ENCODE assay signal across 9 cellular contexts in the genomic region with DNA sequence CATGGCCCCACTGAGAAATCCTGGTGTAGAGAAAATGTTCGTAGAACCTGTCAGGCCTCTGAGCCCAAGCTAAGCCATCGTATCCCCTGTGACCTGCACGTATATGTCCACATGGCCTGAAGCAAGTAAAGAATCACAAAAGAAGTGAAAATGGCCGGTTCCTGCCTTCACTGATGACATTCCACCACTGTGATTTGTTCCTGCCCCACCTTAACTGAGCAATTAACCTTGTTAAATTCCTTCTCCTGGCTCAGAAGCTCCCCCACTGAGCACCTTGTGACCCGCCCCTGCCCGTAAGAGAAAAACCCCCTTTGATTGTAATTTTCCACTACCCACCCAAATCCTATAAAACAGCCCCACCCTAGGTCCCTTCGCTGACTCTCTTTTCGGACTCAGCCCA. TPM values are rescaled to one million over a fixed set of nuclear protein-coding genes. Genes with fewer than 3 reads are reported as not detected.
A peak's percentile ranks its signal among the peaks of the same experiment; 100 is the strongest.
DNase-seq lines count a peak whose midpoint lies in the region; ATAC-seq and TF ChIP-seq lines count a peak whose summit lies in the region.
"Not testable (repeated sequence)": the region's sequence is repeated elsewhere in the genome, so short reads cannot be mapped to it uniquely, and the experiment has no call there.
"Had no signal": no experiment of that assay in that cellular context is flagged by ENCODE, and none has a peak within 500 bp of the region (broad histone marks: within the 10 kb centered on the region; RNA-seq: fewer than 3 reads in every experiment).

No MANE protein-coding gene starts in this region.

- H3K9me3 Mint-ChIP-seq in Calu3 (ENCODE audit: low read depth, unreplicated experiment); nephron: not testable (repeated sequence)

- H3K79me2 ChIP-seq in PC-3 (ENCODE audit: low read length) (peaks cover 96% of the 10 kb centered on the region), mammary epithelial cell (ENCODE audit: insufficient read depth, low read length) (peaks cover 97% of the 10 kb centered on the region)

- H4K20me1 ChIP-seq in PC-3 (ENCODE audit: low read length); mammary epithelial cell (ENCODE audit: insufficient read depth, low read length): not testable (repeated sequence)

- H3K27me3 Mint-ChIP-seq in Calu3 (ENCODE audit: unreplicated experiment); nephron (ENCODE audit: low read depth): not testable (repeated sequence)

- peak; percentile 33 for DNase-seq in Calu3
- DNase-seq in PC-3: peak; percentile 56
- not testable (repeated sequence) for DNase-seq in mammary epithelial cell
- peak in 1 of 2 donors; percentile 31 for DNase-seq in foreskin keratinocyte
- DNase-seq in renal cortical epithelial cell (ENCODE audit: low read depth): peak; percentile 64

- BruUV-seq in Calu3 (replicated peaks; lab: Mats Ljungman, UMichigan); PC-3 (replicated peaks; lab: Mats Ljungman, UMichigan); mammary epithelial cell (replicated peaks; lab: Mats Ljungman, UMichigan): not testable (repeated sequence)

- H3K9me3 ChIP-seq in HEK293 (ENCODE audit: control insufficient read depth, insufficient read depth, low read depth, low read length); PC-3 (ENCODE audit: low read length); mammary epithelial cell (replicated peaks; ENCODE audit: insufficient read depth, low read length); iPS-20b (ENCODE audit: insufficient read depth, low read depth, low read length): not testable (repeated sequence)

- H3K36me3 Mint-ChIP-seq in Calu3 (ENCODE audit: insufficient read depth, unreplicated experiment): peaks cover 34% of the 10 kb centered on the region
- H3K36me3 Mint-ChIP-seq in nephron (ENCODE audit: low read depth): peaks cover 23% of the 10 kb centered on the region

- H3K36me3 ChIP-seq in HEK293 (ENCODE audit: control insufficient read depth in 2 of 2, insufficient read depth in 1 of 2, low read length in 2 of 2); mammary epithelial cell (ENCODE audit: insufficient read depth, low read length); iPS-20b (ENCODE audit: insufficient read depth, low read depth, low read length): not testable (repeated sequence)
- H3K36me3 ChIP-seq in PC-3 (ENCODE audit: low read depth, low read length): peaks cover 13% of the 10 kb centered on the region

- H3K4me1 Mint-ChIP-seq in Calu3 (ENCODE audit: low read depth, unreplicated experiment) (peaks cover 76% of the 10 kb centered on the region), nephron (peaks cover 34% of the 10 kb centered on the region)

- H3K9me2 ChIP-seq in PC-3 (replicated peaks; ENCODE audit: low read length): not testable (repeated sequence)

- H3K4me2 ChIP-seq in PC-3 (ENCODE audit: low read length): peak overlapping the region; percentile 29
- not testable (repeated sequence) for H3K4me2 ChIP-seq in mammary epithelial cell (ENCODE audit: insufficient read depth, low read depth, low read length)

- CTCF ChIA-PET in Calu3 (lab: Charles Lee): interaction anchor here (0.7 to 3.6 kb wide), 6 partner anchors 11 to 37 kb away, joined by 3 to 23 read pairs (median 4); no protein-coding TSS in a partner anchor
- CTCF ChIA-PET in HEK293 (lab: Yijun Ruan, JAX): interaction anchor here (0.6 to 1.8 kb wide), 3 partner anchors 17 to 27 kb away, joined by 4 to 6 read pairs (median 5); no protein-coding TSS in a partner anchor
- CTCF ChIA-PET in PC-3 (lab: Charles Lee); mammary epithelial cell (lab: Charles Lee; ENCODE audit: low non-redundant PET): not testable (repeated sequence)

- dilution Hi-C loops in mammary epithelial cell (cut with HindIII; ENCODE audit: low sequenced_read_pairs): not testable (repeated sequence)

- peak overlapping the region; percentile 27; the same call in 1 of the 2 replicates for H3K9ac ChIP-seq in PC-3 (ENCODE audit: low read length)
- H3K9ac ChIP-seq in mammary epithelial cell (ENCODE audit: insufficient read depth, low read length): not testable (repeated sequence)
- H3K9ac ChIP-seq in iPS-20b (ENCODE audit: low read depth, low read length): peak overlapping the region; percentile 81

- H3F3A ChIP-seq in PC-3 (ENCODE audit: low read length, unreplicated experiment): not testable (repeated sequence)

- not testable (repeated sequence) for ATAC-seq in PC-3, foreskin keratinocyte

- H3K27ac ChIP-seq in HEK293 (ENCODE audit: extremely low read depth, low read depth, low read length): not testable (repeated sequence)
- H3K27ac ChIP-seq in PC-3 (ENCODE audit: low read length) (peak overlapping the region; percentile 61), mammary epithelial cell (ENCODE audit: insufficient read depth, low read depth, low read length) (peak overlapping the region; percentile 20), foreskin keratinocyte (peak overlapping the region; percentile 27), iPS-20b (ENCODE audit: low read length) (peak overlapping the region; percentile 86)

- intact Hi-C loops in Calu3 (cut with micrococcal nuclease; ENCODE audit: unreplicated experiment): loop anchor here (1.0 kb wide), 1 partner anchor 10 kb away; no protein-coding TSS in a partner anchor
- intact Hi-C loops in PC-3 (cut with micrococcal nuclease): loop anchor here (5.0 kb wide), 1 partner anchor 36 kb away; no protein-coding TSS in a partner anchor
- intact Hi-C loops in mammary epithelial cell (cut with micrococcal nuclease): not testable (repeated sequence)

- 87% methylated on average over 8 of the region's 8 CpGs for WGBS in mammary epithelial cell (ENCODE audit: low coverage, missing lambda C conversion rate)

- peak overlapping the region; percentile 92 for H3K27ac Mint-ChIP-seq in Calu3 (ENCODE audit: unreplicated experiment)
- peak overlapping the region; percentile 17 to 91 (median 61) for H3K27ac Mint-ChIP-seq in nephron

- H3K4me3 Mint-ChIP-seq in Calu3 (ENCODE audit: low read depth, unreplicated experiment) (peak overlapping the region; percentile 59), nephron (peak overlapping the region in 1 of 3 experiments; percentile 13)

- POLR2A ChIA-PET in HEK293 (lab: Yijun Ruan, JAX); PC-3 (lab: Charles Lee; ENCODE audit: unreplicated experiment): not testable (repeated sequence)

- H3K4me1 ChIP-seq in HEK293 (ENCODE audit: control insufficient read depth, insufficient read depth, low read length): not testable (repeated sequence)
- H3K4me1 ChIP-seq in PC-3 (ENCODE audit: insufficient read depth, low read length): peaks cover 67% of the 10 kb centered on the region
- peaks cover 26% of the 10 kb centered on the region for H3K4me1 ChIP-seq in mammary epithelial cell (ENCODE audit: insufficient read depth, low read length)
- peaks cover 52% of the 10 kb centered on the region for H3K4me1 ChIP-seq in foreskin keratinocyte
- H3K4me1 ChIP-seq in iPS-20b (ENCODE audit: insufficient read depth, low read length): peaks cover 72% of the 10 kb centered on the region

- H2AFZ ChIP-seq in PC-3 (ENCODE audit: low read length); mammary epithelial cell (ENCODE audit: low read depth, low read length): not testable (repeated sequence)

- in situ Hi-C loops in mammary epithelial cell (cut with MboI; ENCODE audit: low sequenced_read_pairs in 2 of 2): not testable (repeated sequence)

- H3K4me3 ChIP-seq in HEK293 (ENCODE audit: low read depth, low read length); PC-3 (ENCODE audit: low read length); mammary epithelial cell (replicated peaks in 1 of 3; ENCODE audit: insufficient read depth in 1 of 3, low read depth in 2 of 3, low read length in 3 of 3): not testable (repeated sequence)
- peak overlapping the region; percentile 50 for H3K4me3 ChIP-seq in iPS-20b (ENCODE audit: low read length)

- TF ChIP-seq CTCF in Calu3 (IDR thresholded peaks at IDR 0.05; ENCODE audit: unreplicated experiment); HEK293 (tag by site-specific recombination; IDR thresholded peaks at IDR 0.05); PC-3 (conservative IDR thresholded peaks at IDR 0.05; ENCODE audit: low read depth, low read length); mammary epithelial cell (conservative IDR thresholded peaks at IDR 0.05 in 1 of 2, IDR thresholded peaks at IDR 0.05 in 1 of 2; ENCODE audit: extremely low read depth in 1 of 2, insufficient read depth in 1 of 2, low read depth in 1 of 2, low read length in 2 of 2); foreskin keratinocyte (conservative IDR thresholded peaks at IDR 0.05); nephron (IDR thresholded peaks at IDR 0.05; ENCODE audit: unreplicated experiment in 3 of 3): not testable (repeated sequence)

- not testable (repeated sequence) for H3K27me3 ChIP-seq in PC-3 (ENCODE audit: low read length); mammary epithelial cell (ENCODE audit: insufficient read depth, low read length); foreskin keratinocyte; iPS-20b (ENCODE audit: insufficient read depth, low read length)

TF ChIP-seq in HEK293, 187 proteins besides CTCF, POLR2A, EP300 and RAD21 (continues in another document):
- TF ChIP-seq ZNF223 (tag by site-specific recombination; IDR thresholded peaks at IDR 0.05) (peak; percentile 74; the same call in 1 of the 2 replicates), PRDM1 (tag by site-specific recombination; IDR thresholded peaks at IDR 0.05) (peak; percentile 57; the same call in 1 of the 2 replicates), FEZF1 (tag by site-specific recombination; IDR thresholded peaks at IDR 0.05) (peak; percentile 45), GLIS1 (tag by site-specific recombination; IDR thresholded peaks at IDR 0.05) (peak; percentile 92)

RNA-seq across cellular contexts. Expression of gene IGF2BP2, which starts 38.6 kb away (rescaled TPM):
- total RNA-seq in Calu3 (2022): 150 and 156 TPM in 2 replicates
- total RNA-seq in PC-3 (2014; rRNA removed): 81.2 and 105 TPM in 2 replicates
- total RNA-seq in mammary epithelial cell: 100 to 1,000 TPM in 1 of 2 donors, 10 to 100 TPM in 1; 67.7 to 195 TPM
- 6.1 TPM for polyA plus RNA-seq in mammary epithelial cell
- polyA minus RNA-seq in mammary epithelial cell: 285 TPM
- total RNA-seq in foreskin keratinocyte: 149 and 165 TPM in 2 replicates
- polyA plus RNA-seq in foreskin keratinocyte: 43.6 and 53.1 TPM in 2 replicates
- total RNA-seq in renal cortical epithelial cell: 33.5 and 65.1 TPM in 2 replicates
- total RNA-seq: CD4-positive, alpha-beta memory T cell had no signal
- polyA plus RNA-seq: CD4-positive, alpha-beta memory T cell had no signal
